ENCODE assay signal across 1 cellular context in the genomic region with DNA sequence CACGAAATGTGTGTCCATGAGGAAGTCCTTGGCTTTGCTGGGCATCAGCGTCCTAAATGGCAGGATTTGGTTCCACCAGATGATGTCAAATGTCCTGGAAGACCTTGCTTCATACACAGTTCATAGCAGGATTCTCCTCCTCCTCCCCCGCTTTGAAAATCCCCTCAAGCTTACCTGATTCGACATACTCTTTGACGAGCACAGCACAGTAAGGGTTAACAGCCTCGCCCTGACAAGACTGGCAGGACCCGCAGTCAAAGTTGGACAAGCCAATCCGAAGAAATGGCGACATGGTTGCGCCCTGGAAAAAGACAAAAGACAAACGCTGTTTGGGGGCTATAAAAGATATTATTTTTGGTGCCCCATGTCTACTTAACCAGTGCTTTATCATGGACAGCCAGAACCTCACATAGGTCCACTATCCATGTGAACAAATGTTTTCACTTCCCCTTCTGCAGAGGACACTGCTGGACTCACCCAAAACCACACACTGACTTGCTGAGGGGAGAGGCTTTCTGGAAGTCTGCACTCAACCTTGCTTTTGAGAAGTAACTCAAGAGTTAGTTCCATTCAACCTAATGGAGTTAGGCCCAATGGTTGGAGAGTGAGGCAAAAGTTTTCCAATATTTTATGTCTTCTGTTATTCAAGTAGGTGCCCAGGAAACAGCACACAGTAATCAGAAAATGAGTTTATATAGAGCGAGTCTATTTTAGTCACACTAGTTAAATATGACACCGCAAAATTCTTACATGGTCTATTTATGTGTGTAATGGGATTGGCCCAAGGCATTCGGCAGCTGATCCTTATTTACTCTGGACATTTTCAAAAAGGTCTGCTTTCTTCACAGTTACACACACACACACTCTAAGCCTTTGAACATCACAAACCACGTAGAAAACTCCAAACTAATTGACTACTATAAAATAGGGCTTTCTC.
TF ChIP-seq lines count a peak whose summit lies in the region.

No MANE protein-coding gene starts in this region.

TF ChIP-seq in K562, 482 proteins besides CTCF, POLR2A, EP300 and RAD21 (continued from another document):
- TF ChIP-seq, protein P1, sequence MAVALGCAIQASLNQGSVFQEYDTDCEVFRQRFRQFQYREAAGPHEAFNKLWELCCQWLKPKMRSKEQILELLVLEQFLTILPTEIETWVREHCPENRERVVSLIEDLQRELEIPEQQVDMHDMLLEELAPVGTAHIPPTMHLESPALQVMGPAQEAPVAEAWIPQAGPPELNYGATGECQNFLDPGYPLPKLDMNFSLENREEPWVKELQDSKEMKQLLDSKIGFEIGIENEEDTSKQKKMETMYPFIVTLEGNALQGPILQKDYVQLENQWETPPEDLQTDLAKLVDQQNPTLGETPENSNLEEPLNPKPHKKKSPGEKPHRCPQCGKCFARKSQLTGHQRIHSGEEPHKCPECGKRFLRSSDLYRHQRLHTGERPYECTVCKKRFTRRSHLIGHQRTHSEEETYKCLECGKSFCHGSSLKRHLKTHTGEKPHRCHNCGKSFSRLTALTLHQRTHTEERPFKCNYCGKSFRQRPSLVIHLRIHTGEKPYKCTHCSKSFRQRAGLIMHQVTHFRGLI (CRISPR knock-in tag; IDR thresholded peaks at IDR 0.05) = no peak
- TF ChIP-seq ELF1 (tag; IDR thresholded peaks at IDR 0.05) = no peak
- peak; percentile 72 for TF ChIP-seq SMARCA4 (IDR thresholded peaks at IDR 0.05)
- no peak for TF ChIP-seq NR2C2 (CRISPR knock-in tag; IDR thresholded peaks at IDR 0.05)
- TF ChIP-seq NR2C2 (tag; IDR thresholded peaks at IDR 0.05) = no peak
- no peak for TF ChIP-seq MYC (IDR thresholded peaks at IDR 0.05; ENCODE audit: low read depth, low read length)
- TF ChIP-seq MYC (CRISPR knock-in tag; IDR thresholded peaks at IDR 0.05; ENCODE audit: borderline replicate concordance, low read depth) = no peak
- TF ChIP-seq RBFOX2 (IDR thresholded peaks at IDR 0.05; ENCODE audit: low read depth, low read length) = no peak
- TF ChIP-seq SMARCC2 (IDR thresholded peaks at IDR 0.05; ENCODE audit: low read depth) = no peak
- TF ChIP-seq, protein P2, sequence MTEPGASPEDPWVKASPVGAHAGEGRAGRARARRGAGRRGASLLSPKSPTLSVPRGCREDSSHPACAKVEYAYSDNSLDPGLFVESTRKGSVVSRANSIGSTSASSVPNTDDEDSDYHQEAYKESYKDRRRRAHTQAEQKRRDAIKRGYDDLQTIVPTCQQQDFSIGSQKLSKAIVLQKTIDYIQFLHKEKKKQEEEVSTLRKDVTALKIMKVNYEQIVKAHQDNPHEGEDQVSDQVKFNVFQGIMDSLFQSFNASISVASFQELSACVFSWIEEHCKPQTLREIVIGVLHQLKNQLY (CRISPR knock-in tag; conservative IDR thresholded peaks at IDR 0.05) = no peak
- TF ChIP-seq SRSF1 (IDR thresholded peaks at IDR 0.05; ENCODE audit: low read depth, low read length) = no peak
- TF ChIP-seq LCOR (CRISPR knock-in tag; IDR thresholded peaks at IDR 0.05) = peak; percentile 84
- TF ChIP-seq, protein P3, sequence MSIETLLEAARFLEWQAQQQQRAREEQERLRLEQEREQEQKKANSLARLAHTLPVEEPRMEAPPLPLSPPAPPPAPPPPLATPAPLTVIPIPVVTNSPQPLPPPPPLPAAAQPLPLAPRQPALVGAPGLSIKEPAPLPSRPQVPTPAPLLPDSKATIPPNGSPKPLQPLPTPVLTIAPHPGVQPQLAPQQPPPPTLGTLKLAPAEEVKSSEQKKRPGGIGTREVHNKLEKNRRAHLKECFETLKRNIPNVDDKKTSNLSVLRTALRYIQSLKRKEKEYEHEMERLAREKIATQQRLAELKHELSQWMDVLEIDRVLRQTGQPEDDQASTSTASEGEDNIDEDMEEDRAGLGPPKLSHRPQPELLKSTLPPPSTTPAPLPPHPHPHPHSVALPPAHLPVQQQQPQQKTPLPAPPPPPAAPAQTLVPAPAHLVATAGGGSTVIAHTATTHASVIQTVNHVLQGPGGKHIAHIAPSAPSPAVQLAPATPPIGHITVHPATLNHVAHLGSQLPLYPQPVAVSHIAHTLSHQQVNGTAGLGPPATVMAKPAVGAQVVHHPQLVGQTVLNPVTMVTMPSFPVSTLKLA (conservative IDR thresholded peaks at IDR 0.05) = no peak; a peak in 1 of 4 replicates
- TF ChIP-seq USF2 (CRISPR knock-in tag; IDR thresholded peaks at IDR 0.05) = no peak
- TF ChIP-seq HEY1 (CRISPR knock-in tag; IDR thresholded peaks at IDR 0.05; ENCODE audit: borderline replicate concordance) = no peak
- no peak for TF ChIP-seq CSDE1 (IDR thresholded peaks at IDR 0.05)
- no peak for TF ChIP-seq NFRKB (IDR thresholded peaks at IDR 0.05; ENCODE audit: low read depth)
- TF ChIP-seq ZNF316 (IDR thresholded peaks at IDR 0.05) = no peak
- TF ChIP-seq ZNF24 (IDR thresholded peaks at IDR 0.05) = no peak
- TF ChIP-seq, protein P4, sequence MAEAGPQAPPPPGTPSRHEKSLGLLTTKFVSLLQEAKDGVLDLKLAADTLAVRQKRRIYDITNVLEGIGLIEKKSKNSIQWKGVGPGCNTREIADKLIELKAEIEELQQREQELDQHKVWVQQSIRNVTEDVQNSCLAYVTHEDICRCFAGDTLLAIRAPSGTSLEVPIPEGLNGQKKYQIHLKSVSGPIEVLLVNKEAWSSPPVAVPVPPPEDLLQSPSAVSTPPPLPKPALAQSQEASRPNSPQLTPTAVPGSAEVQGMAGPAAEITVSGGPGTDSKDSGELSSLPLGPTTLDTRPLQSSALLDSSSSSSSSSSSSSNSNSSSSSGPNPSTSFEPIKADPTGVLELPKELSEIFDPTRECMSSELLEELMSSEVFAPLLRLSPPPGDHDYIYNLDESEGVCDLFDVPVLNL (CRISPR knock-in tag; IDR thresholded peaks at IDR 0.05; ENCODE audit: low read depth) = no peak
- no peak for TF ChIP-seq ZKSCAN8 (CRISPR knock-in tag; IDR thresholded peaks at IDR 0.05)
- TF ChIP-seq HNRNPH1 (optimal IDR thresholded peaks at IDR 0.05; ENCODE audit: low read depth, low read length) = no peak
- no peak for TF ChIP-seq CHAMP1 (IDR thresholded peaks at IDR 0.05)
- no peak for TF ChIP-seq TFAP4 (CRISPR knock-in tag; IDR thresholded peaks at IDR 0.05; ENCODE audit: borderline replicate concordance)
- TF ChIP-seq CHCHD3 (CRISPR knock-in tag; IDR thresholded peaks at IDR 0.05) = no peak
- TF ChIP-seq TBL1XR1 (IDR thresholded peaks at IDR 0.05; ENCODE audit: low read length in 2 of 2) = no peak
- no peak for TF ChIP-seq ZNF3 (CRISPR knock-in tag; IDR thresholded peaks at IDR 0.05)
- TF ChIP-seq, protein P5, sequence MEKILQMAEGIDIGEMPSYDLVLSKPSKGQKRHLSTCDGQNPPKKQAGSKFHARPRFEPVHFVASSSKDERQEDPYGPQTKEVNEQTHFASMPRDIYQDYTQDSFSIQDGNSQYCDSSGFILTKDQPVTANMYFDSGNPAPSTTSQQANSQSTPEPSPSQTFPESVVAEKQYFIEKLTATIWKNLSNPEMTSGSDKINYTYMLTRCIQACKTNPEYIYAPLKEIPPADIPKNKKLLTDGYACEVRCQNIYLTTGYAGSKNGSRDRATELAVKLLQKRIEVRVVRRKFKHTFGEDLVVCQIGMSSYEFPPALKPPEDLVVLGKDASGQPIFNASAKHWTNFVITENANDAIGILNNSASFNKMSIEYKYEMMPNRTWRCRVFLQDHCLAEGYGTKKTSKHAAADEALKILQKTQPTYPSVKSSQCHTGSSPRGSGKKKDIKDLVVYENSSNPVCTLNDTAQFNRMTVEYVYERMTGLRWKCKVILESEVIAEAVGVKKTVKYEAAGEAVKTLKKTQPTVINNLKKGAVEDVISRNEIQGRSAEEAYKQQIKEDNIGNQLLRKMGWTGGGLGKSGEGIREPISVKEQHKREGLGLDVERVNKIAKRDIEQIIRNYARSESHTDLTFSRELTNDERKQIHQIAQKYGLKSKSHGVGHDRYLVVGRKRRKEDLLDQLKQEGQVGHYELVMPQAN (IDR thresholded peaks at IDR 0.05; ENCODE audit: borderline replicate concordance) = no peak
- no peak for TF ChIP-seq NCOA2 (IDR thresholded peaks at IDR 0.05; ENCODE audit: partially characterized antibody in 2 of 2)
- no peak for TF ChIP-seq TOE1 (IDR thresholded peaks at IDR 0.05; ENCODE audit: borderline replicate concordance)
- no peak for TF ChIP-seq TOE1 (CRISPR knock-in tag; IDR thresholded peaks at IDR 0.05; ENCODE audit: borderline replicate concordance, low read depth)
- no peak for TF ChIP-seq ZSCAN32 (CRISPR knock-in tag; IDR thresholded peaks at IDR 0.05)
- no peak for TF ChIP-seq ZNF431 (CRISPR knock-in tag; IDR thresholded peaks at IDR 0.05)
- no peak for TF ChIP-seq ZBTB40 (IDR thresholded peaks at IDR 0.05)
- no peak for TF ChIP-seq ZBTB40 (CRISPR knock-in tag; IDR thresholded peaks at IDR 0.05)
